13 cellular contexts compared by ENCODE assay signal in the genomic region with DNA sequence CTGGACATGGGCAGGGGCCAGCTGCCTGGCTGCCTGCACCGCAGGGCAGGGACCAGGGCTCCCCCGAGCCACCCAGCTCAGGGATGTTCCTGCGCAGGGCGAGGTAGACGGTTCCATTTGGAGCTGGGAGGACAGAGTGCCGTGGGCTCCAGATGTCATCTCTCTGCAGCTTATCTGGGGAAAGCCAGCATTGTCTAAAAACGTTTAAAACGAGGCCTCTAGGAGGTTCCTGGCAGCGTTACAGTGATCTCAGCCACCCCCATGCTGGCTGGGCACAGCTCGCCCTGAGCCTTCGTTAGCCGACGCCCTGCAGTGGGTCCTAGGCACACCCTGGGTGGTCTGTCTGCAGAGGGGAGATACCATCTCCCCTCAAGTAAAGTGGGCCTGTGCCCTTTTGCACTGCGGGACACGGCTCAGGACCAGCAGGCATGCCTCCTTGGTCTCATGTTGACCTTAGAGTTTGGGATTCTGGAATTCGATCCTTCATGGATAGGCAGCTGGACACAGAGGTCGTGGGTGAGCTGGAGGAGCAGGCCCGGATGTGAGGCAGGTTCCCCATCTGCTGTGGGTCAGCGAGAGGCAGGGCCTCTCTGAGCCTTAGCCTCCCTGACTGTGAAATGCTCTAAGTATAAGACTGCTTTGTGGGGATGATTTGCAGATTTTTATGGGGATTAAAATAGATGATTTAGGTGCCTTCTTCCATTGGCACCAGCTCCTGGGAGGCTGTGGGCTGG. TPM values are rescaled to one million over a fixed set of nuclear protein-coding genes. Genes with fewer than 3 reads are reported as not detected.
DNase-seq lines count a peak whose midpoint lies in the region; ATAC-seq and TF ChIP-seq lines count a peak whose summit lies in the region.
"Had no signal": no experiment of that assay in that cellular context is flagged by ENCODE, and none has a peak within 500 bp of the region (broad histone marks: within the 10 kb centered on the region; RNA-seq: fewer than 3 reads in every experiment).

No MANE protein-coding gene starts in this region.

- no peak overlapping the region for H3K4me3 ChIP-seq in BE2C (ENCODE audit: low read depth, low read length)
- H3K4me3 ChIP-seq in Karpas-422 (ENCODE audit: low read length) = no peak overlapping the region
- no peak overlapping the region for H3K4me3 ChIP-seq in endodermal cell (ENCODE audit: low read length)

- H3K4me3 Mint-ChIP-seq in endodermal cell (no peak overlapping the region), osteocyte (ENCODE audit: unreplicated experiment) (no peak overlapping the region)
- H3K4me3 Mint-ChIP-seq: T-helper 1 cell treated with Interleukin-12 subunit alpha and Interleukin-12 subunit beta and Interleukin-4 antibody, amounts not matched to agents 30 μg/mL and 1 μg/mL, for 36 hours had no signal

- H3K27ac Mint-ChIP-seq in endodermal cell = peak overlapping the region; percentile 16
- peak overlapping the region; percentile 64 for H3K27ac Mint-ChIP-seq in osteocyte (ENCODE audit: unreplicated experiment)
- H3K27ac Mint-ChIP-seq: T-helper 1 cell treated with Interleukin-12 subunit alpha and Interleukin-12 subunit beta and Interleukin-4 antibody, amounts not matched to agents 30 μg/mL and 1 μg/mL, for 36 hours had no signal

- H3K27me3 ChIP-seq in BE2C = no peaks in the 10 kb centered on the region
- no peaks in the 10 kb centered on the region for H3K27me3 ChIP-seq in Karpas-422 (ENCODE audit: low read length)
- H3K27me3 ChIP-seq in endodermal cell (ENCODE audit: control insufficient read depth, insufficient read depth, low read length, poor library complexity, severe bottlenecking) = no peaks in the 10 kb centered on the region

- H3K4me1 Mint-ChIP-seq in endodermal cell (peaks cover 41% of the 10 kb centered on the region), osteocyte (ENCODE audit: unreplicated experiment) (peaks cover 53% of the 10 kb centered on the region)

- peaks cover 6% of the 10 kb centered on the region for H3K36me3 ChIP-seq in BE2C
- H3K36me3 ChIP-seq in Karpas-422 (ENCODE audit: insufficient read depth, low read length) = no peaks in the 10 kb centered on the region
- no peaks in the 10 kb centered on the region for H3K36me3 ChIP-seq in endodermal cell (ENCODE audit: control insufficient read depth, insufficient read depth, low read length)

- H4K20me1 ChIP-seq in Karpas-422 (ENCODE audit: insufficient read depth, low read depth, low read length) = no peaks in the 10 kb centered on the region; the same call in 1 of the 2 replicates

- no peak for ATAC-seq in HG02840 (IDR thresholded peaks at IDR 0.05; ENCODE audit: low FRiP score, unreplicated experiment)

- H3K4me2 ChIP-seq in Karpas-422 (ENCODE audit: low read depth, low read length, poor library complexity, severe bottlenecking) = no peak overlapping the region

- no peak overlapping the region for H2AFZ ChIP-seq in Karpas-422 (ENCODE audit: low read length)

- H3K79me2 ChIP-seq in Karpas-422 (ENCODE audit: low read length) = peaks cover 55% of the 10 kb centered on the region

- TF ChIP-seq CTCF in BE2C (IDR thresholded peaks at IDR 0.05; ENCODE audit: low read depth, low read length) = no peak
- no peak for TF ChIP-seq CTCF in endodermal cell (conservative IDR thresholded peaks at IDR 0.05)
- TF ChIP-seq CTCF in osteocyte (IDR thresholded peaks at IDR 0.05) = no peak

- H3K36me3 Mint-ChIP-seq in endodermal cell (ENCODE audit: low read depth) (peaks cover 7% of the 10 kb centered on the region), osteocyte (ENCODE audit: unreplicated experiment) (no peaks in the 10 kb centered on the region)

- WGBS in endodermal cell (ENCODE audit: insufficient coverage in 1 of 2, insufficient read length in 1 of 2), 2 experiments = 81 to 87% methylated on average over 14 to 19 of the region's 19 CpGs

- H3K27me3 Mint-ChIP-seq in endodermal cell (ENCODE audit: insufficient read depth) = peaks cover 1% of the 10 kb centered on the region
- no peaks in the 10 kb centered on the region for H3K27me3 Mint-ChIP-seq in osteocyte (ENCODE audit: unreplicated experiment)

- DNase-seq in BE2C (peak; percentile 52), Karpas-422 (no peak), endodermal cell (no peak), osteocyte (ENCODE audit: extremely low spot score, unreplicated experiment) (no peak), activated gamma-delta T cell treated with Interleukin-2 at 50 U/mL for 16 hours (no peak), NCI-H1436 (lab: John Stamatoyannopoulos, UW) (no peak), NCI-H146 (lab: John Stamatoyannopoulos, UW) (no peak)
- DNase-seq: activated CD4-positive, alpha-beta T cell treated with anti-CD3 and anti-CD28 coated beads, Interleukin-2, amount 50 U/mL, for 48 hours; activated naive CD4-positive, alpha-beta T cell; NCI-H187; stimulated activated CD4-positive, alpha-beta T cell treated with anti-CD3 and anti-CD28 coated beads, Interleukin-12 subunit alpha, Interleukin-12 subunit beta, amount 100 ng/mL, for 4 hours had no signal

- H3K9ac ChIP-seq in Karpas-422 (ENCODE audit: low read length) (peak overlapping the region; percentile 24; the same call in 1 of the 2 replicates), endodermal cell (ENCODE audit: extremely low read depth, low read length, poor library complexity, severe bottlenecking) (no peak overlapping the region)

- H3K9me3 Mint-ChIP-seq in endodermal cell = no peaks in the 10 kb centered on the region
- H3K9me3 Mint-ChIP-seq in osteocyte (ENCODE audit: unreplicated experiment) = no peaks in the 10 kb centered on the region
- H3K9me3 Mint-ChIP-seq: T-helper 1 cell treated with Interleukin-12 subunit alpha and Interleukin-12 subunit beta and Interleukin-4 antibody, amounts not matched to agents 30 μg/mL and 1 μg/mL, for 36 hours had no signal

- H3K27ac ChIP-seq in Karpas-422 (ENCODE audit: low read length) (peak overlapping the region; percentile 32; the same call in 1 of the 2 replicates), endodermal cell (ENCODE audit: low read depth, low read length) (peak overlapping the region; percentile 56)

- peaks cover 15% of the 10 kb centered on the region; the same call in 1 of the 2 replicates for H3K4me1 ChIP-seq in BE2C
- H3K4me1 ChIP-seq in Karpas-422 (ENCODE audit: low read length) = peaks cover 56% of the 10 kb centered on the region
- H3K4me1 ChIP-seq in endodermal cell (ENCODE audit: control insufficient read depth, insufficient read depth, low read length) = peaks cover 28% of the 10 kb centered on the region

- H3K9me2 ChIP-seq in Karpas-422 (replicated peaks; ENCODE audit: insufficient read depth, low read length) = no peaks in the 10 kb centered on the region

- H3K9me3 ChIP-seq in BE2C (no peaks in the 10 kb centered on the region), Karpas-422 (ENCODE audit: low read length) (no peaks in the 10 kb centered on the region), endodermal cell (ENCODE audit: control insufficient read depth, low read length) (no peaks in the 10 kb centered on the region)

RNA-seq across cellular contexts. Expression of gene SYNGR1, which starts 14.1 kb away (rescaled TPM):
- 42.1 TPM for polyA plus RNA-seq in BE2C (2012; ENCODE audit: insufficient read depth, insufficient read length, low read depth)
- total RNA-seq in Karpas-422 (2014; rRNA removed; shearing (Covaris generic); ENCODE audit: low replicate concordance) = 37.2 and 47.7 TPM in 2 replicates
- 10 to 100 TPM; 19.0 to 36.3 TPM for total RNA-seq in endodermal cell
- polyA plus RNA-seq in endodermal cell (2013, experiment 1 of 2) = 32.9 TPM
- polyA plus RNA-seq in endodermal cell (2013, experiment 2 of 2) = 28.3 TPM
- 24.0 and 26.6 TPM in 2 replicates for total RNA-seq in osteocyte

RNA-seq across cellular contexts. Expression of gene TAB1, which starts 35.7 kb away (rescaled TPM):
- 53.2 TPM for polyA plus RNA-seq in BE2C (2012; ENCODE audit: insufficient read depth, insufficient read length, low read depth)
- 11.0 and 15.9 TPM in 2 replicates for total RNA-seq in Karpas-422 (2014; rRNA removed; shearing (Covaris generic); ENCODE audit: low replicate concordance)
- total RNA-seq in endodermal cell (10 to 100 TPM; 27.1 to 35.2 TPM), osteocyte (30.6 and 30.7 TPM in 2 replicates)
- polyA plus RNA-seq in endodermal cell (2013, experiment 1 of 2) = 24.4 TPM
- 22.6 TPM for polyA plus RNA-seq in endodermal cell (2013, experiment 2 of 2)

RNA-seq across cellular contexts. Expression of gene RPL3, which starts 44.5 kb away (rescaled TPM):
- polyA plus RNA-seq in BE2C (2012; ENCODE audit: insufficient read depth, insufficient read length, low read depth) = 1,250 TPM
- total RNA-seq in Karpas-422 (2014; rRNA removed; shearing (Covaris generic); ENCODE audit: low replicate concordance) = 1,770 and 3,552 TPM in 2 replicates
- total RNA-seq in endodermal cell (1,000 to 10,000 TPM; 2,218 to 2,701 TPM), osteocyte (1,770 and 1,792 TPM in 2 replicates)
- polyA plus RNA-seq in endodermal cell (2013, experiment 1 of 2) = 2,540 TPM
- 2,353 TPM for polyA plus RNA-seq in endodermal cell (2013, experiment 2 of 2)
